ENCODE assay signal across 8 cellular contexts in the genomic region with DNA sequence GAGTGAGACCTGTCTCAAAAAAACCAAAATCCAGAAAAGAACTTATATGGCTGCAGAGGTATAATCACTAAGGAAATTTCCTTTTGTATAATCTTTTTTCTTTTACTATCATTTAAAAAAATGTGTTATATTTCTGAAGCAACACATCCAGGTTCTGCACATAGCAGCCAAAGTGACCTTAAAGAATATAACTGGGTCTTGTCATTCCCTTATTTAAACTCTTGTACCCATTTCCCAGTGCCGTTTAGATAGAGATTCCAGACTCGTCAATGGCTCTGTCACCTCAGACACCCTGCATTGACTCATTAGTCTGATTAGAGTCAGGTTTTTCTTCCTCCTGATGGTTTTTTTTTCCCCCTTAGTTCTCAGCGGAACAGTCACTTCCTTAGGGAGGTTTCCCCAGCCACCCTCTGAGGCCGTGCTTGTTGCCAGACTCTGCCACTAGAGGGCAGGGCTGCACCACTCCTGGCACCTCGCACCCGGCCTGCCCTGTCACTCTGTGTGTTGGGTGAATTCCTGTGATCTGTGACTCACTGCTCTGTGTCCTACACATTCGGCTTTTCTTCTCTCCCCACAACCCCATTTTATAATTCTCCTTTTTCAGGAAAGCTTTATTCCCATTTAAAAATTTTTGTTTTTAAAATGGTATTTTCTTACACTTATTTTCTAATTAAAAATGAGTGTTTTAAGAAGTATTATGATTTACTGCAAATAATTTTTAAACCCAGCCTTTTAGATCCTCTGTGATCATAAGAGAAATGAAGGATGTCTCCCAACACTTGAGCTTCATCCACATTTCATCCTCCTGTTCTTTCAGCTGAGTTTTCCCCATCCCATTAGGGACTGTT. TPM values are rescaled to one million over a fixed set of nuclear protein-coding genes. Genes with fewer than 3 reads are reported as not detected.
DNase-seq lines count a peak whose midpoint lies in the region; ATAC-seq and TF ChIP-seq lines count a peak whose summit lies in the region.

No MANE protein-coding gene starts in this region.

- DNase-seq in AG10803 (ENCODE audit: low read depth) = peak; percentile 87
- DNase-seq in NCI-H510A treated with DMSO at 0.1 percent for 48 hours (lab: John Stamatoyannopoulos, UW) = peak; percentile 47
- peak; percentile 82 to 88 for DNase-seq in activated CD4-positive, alpha-beta T cell treated with anti-CD3 and anti-CD28 coated beads, Interleukin-2, amount 50 U/mL, for 24 hours (ENCODE audit: low read depth in 1 of 2, low spot score in 1 of 2)
- DNase-seq in dedifferentiated amniotic fluid mesenchymal stem cell (ENCODE audit: extremely low spot score) = peak; percentile 86
- peak; percentile 88 to 98 for DNase-seq in lower leg skin (ENCODE audit: low spot score in 2 of 2)
- peak; percentile 68 to 87 (median 77) for DNase-seq in stimulated activated CD4-positive, alpha-beta T cell treated with anti-CD3 and anti-CD28 coated beads, TNF-alpha, amount 100 ng/mL, for 1 hour (ENCODE audit: low read depth in 3 of 3, low spot score in 1 of 3)

- ATAC-seq in GM18873 (IDR thresholded peaks at IDR 0.05; ENCODE audit: low FRiP score, unreplicated experiment) = peak; percentile 77
- peak; percentile 93 for ATAC-seq in HG03108 (IDR thresholded peaks at IDR 0.05; ENCODE audit: unreplicated experiment)

- TF ChIP-seq CTCF in AG10803 (conservative IDR thresholded peaks at IDR 0.05; ENCODE audit: low read length) (peak; percentile 93), lower leg skin (IDR thresholded peaks at IDR 0.05) (peak in 1 of 3 donors; percentile 52)

- no peak for TF ChIP-seq POLR2A in lower leg skin (IDR thresholded peaks at IDR 0.05)

- H3K4me3 ChIP-seq in AG10803 (ENCODE audit: low read length) = no peak overlapping the region
- H3K4me3 ChIP-seq in lower leg skin (ENCODE audit: low read depth, poor library complexity, severe bottlenecking) = no peak overlapping the region

- intact Hi-C loops in lower leg skin (cut with DNase I; ENCODE audit: low total_unique reads) = loop anchor here (10.0 kb wide), 1 partner anchor 338 kb away; a partner anchor contains a TSS

- 0 to 2% methylated on average over 7 of the region's 7 CpGs for WGBS in lower leg skin, 2 donors

RNA-seq across cellular contexts. Expression of a gene that starts 32.1 kb away (rescaled TPM):
- total RNA-seq in lower leg skin = 100 to 1,000 TPM in 1 of 4 donors, 10 to 100 TPM in 3; 28.9 to 141 (median 42.0) TPM

RNA-seq across cellular contexts. Expression of a gene that starts 32.2 kb away (rescaled TPM):
- not detected for total RNA-seq in lower leg skin
